In genomic region chr4:154714339-154715040, GRCh38 we compare ENCODE assay signal across 24 cellular contexts. TPM values are rescaled to one million over a fixed set of nuclear protein-coding genes. Genes with fewer than 3 reads are reported as not detected.
"Had no signal": no experiment of that assay in that cellular context is flagged by ENCODE, and none has a peak within 500 bp of the region (broad histone marks: within the 10 kb centered on the region; RNA-seq: fewer than 3 reads in every experiment).

No MANE protein-coding gene starts in this region.

- H3K27ac ChIP-seq: hepatocyte, left ventricle myocardium inferior, testis, vagina, WERI-Rb-1 had no signal

- H3K27me3 ChIP-seq: hepatocyte, testis, vagina had no signal

- H3K9me3 ChIP-seq: left ventricle myocardium inferior, testis, vagina had no signal

- DNase-seq: activated CD4-positive, alpha-beta T cell treated with anti-CD3 and anti-CD28 coated beads, Interleukin-2, amount 10 ng/mL, durations not matched to agents 7 days and 5 days; activated CD4-positive, CD25-positive, alpha-beta regulatory T cell treated with anti-CD3 and anti-CD28 coated beads, Interleukin-2, amount 50 U/mL, for 72 hours; activated CD8-positive, alpha-beta memory T cell treated with anti-CD3 and anti-CD28 coated beads, Interleukin-2, amount 10 ng/mL, durations not matched to agents 7 days and 5 days; activated CD8-positive, alpha-beta T cell treated with anti-CD3 and anti-CD28 coated beads for 36 hours; activated gamma-delta T cell treated with Interleukin-2 at 50 U/mL for 16 hours; activated T-cell treated with anti-CD3 and anti-CD28 coated beads for 4 hours; aorta; central memory CD4-positive, alpha-beta T cell; effector memory CD4-positive, alpha-beta T cell; glutamatergic neuron; left ventricle myocardium inferior; retina; stimulated activated CD4-positive, alpha-beta T cell treated with anti-CD3 and anti-CD28 coated beads, Interleukin-2, amount 100 ng/mL, for 48 hours; stimulated activated CD8-positive, alpha-beta memory T cell treated with anti-CD3 and anti-CD28 coated beads, Interleukin-4, amount 100 ng/mL, for 48 hours; stimulated activated naive B cell treated with anti-CD40 and anti-IgM and Interleukin-4, amounts not matched to agents 10 μg/mL and 1 μg/mL and 100 μg/mL, for 72 hours; testis; trophoblast cell; WERI-Rb-1 had no signal

- H3K4me3 ChIP-seq: hepatocyte, left ventricle myocardium inferior, testis, vagina had no signal

- H3K4me1 ChIP-seq: left ventricle myocardium inferior, testis, vagina had no signal

- H3K36me3 ChIP-seq: left ventricle myocardium inferior, vagina, WERI-Rb-1 had no signal

- ATAC-seq: activated CD8-positive, alpha-beta memory T cell treated with anti-CD3 and anti-CD28 coated beads, Interleukin-2, amount 10 ng/mL, durations not matched to agents 7 days and 5 days; activated CD8-positive, alpha-beta T cell treated with anti-CD3 and anti-CD28 coated beads for 36 hours; esophagus mucosa; natural killer cell treated with Interleukin-12 subunit alpha and Interleukin-12 subunit beta and Interleukin-15 and Interleukin-18, amount 100 ng/mL, for 72 hours; stimulated activated naive B cell treated with anti-CD40 and anti-IgM and Interleukin-4, amounts not matched to agents 10 μg/mL and 1 μg/mL and 100 μg/mL, for 72 hours had no signal

RNA-seq across cellular contexts. Expression of gene LRAT, which starts 29.3 kb away (rescaled TPM):
- total RNA-seq: activated CD4-positive, alpha-beta T cell treated with anti-CD3 and anti-CD28 coated beads, Interleukin-2, amount 10 ng/mL, durations not matched to agents 7 days and 5 days; activated CD8-positive, alpha-beta memory T cell treated with anti-CD3 and anti-CD28 coated beads, Interleukin-2, amount 10 ng/mL, durations not matched to agents 7 days and 5 days; activated CD8-positive, alpha-beta T cell treated with anti-CD3 and anti-CD28 coated beads for 36 hours; left ventricle myocardium inferior; lung microvascular endothelial cell; natural killer cell treated with Interleukin-12 subunit alpha and Interleukin-12 subunit beta and Interleukin-15 and Interleukin-18, amount 100 ng/mL, for 72 hours; osteocyte; vagina had no signal
